ENCODE assay signal across 17 cellular contexts in genomic region chr15:40984963-40985362, GRCh38. TPM values are rescaled to one million over a fixed set of nuclear protein-coding genes. Genes with fewer than 3 reads are reported as not detected.
A peak's percentile ranks its signal among the peaks of the same experiment; 100 is the strongest.
DNase-seq lines count a peak whose midpoint lies in the region; ATAC-seq and TF ChIP-seq lines count a peak whose summit lies in the region.
"Had no signal": no experiment of that assay in that cellular context is flagged by ENCODE, and none has a peak within 500 bp of the region (broad histone marks: within the 10 kb centered on the region; RNA-seq: fewer than 3 reads in every experiment).

No MANE protein-coding gene starts in this region.

- no peak overlapping the region for H3K27ac Mint-ChIP-seq in progenitor cell of endocrine pancreas

- H3K27me3 ChIP-seq in SJCRH30 (no peaks in the 10 kb centered on the region), psoas muscle (ENCODE audit: insufficient read depth in 3 of 3, low read length in 2 of 3) (no peaks in the 10 kb centered on the region)
- H3K27me3 ChIP-seq: pancreas had no signal

- peaks cover 64% of the 10 kb centered on the region for H3K36me3 ChIP-seq in SJCRH30
- H3K36me3 ChIP-seq in psoas muscle (ENCODE audit: insufficient read depth in 1 of 2, low read depth in 1 of 2): peaks cover 10 to 93% of the 10 kb centered on the region in 2 donors

- H3K4me1 Mint-ChIP-seq in progenitor cell of endocrine pancreas (ENCODE audit: low read depth): no peaks in the 10 kb centered on the region

- H3K4me3 ChIP-seq in SJCRH30 (no peak overlapping the region), psoas muscle (no peak overlapping the region)
- H3K4me3 ChIP-seq: mucosa of descending colon, pancreas had no signal

- intact Hi-C loops in psoas muscle (cut with DNase I): no loop called here

- DNase-seq in Daoy (ENCODE audit: low read depth) (peak; percentile 60), SJCRH30 (peak in 1 of 2 experiments; percentile 16), dermis blood vessel endothelial cell (peak; percentile 30), psoas muscle (no peak), progenitor cell of endocrine pancreas (ENCODE audit: low spot score, unreplicated experiment) (no peak), T-helper 2 cell (no peak)
- DNase-seq: activated CD8-positive, alpha-beta memory T cell treated with anti-CD3 and anti-CD28 coated beads for 24 hours; activated effector memory CD4-positive, alpha-beta T cell treated with anti-CD3 and anti-CD28 coated beads, Interleukin-2, amount 50 U/mL, for 16 hours; effector memory CD8-positive, alpha-beta T cell; head of caudate nucleus; mucosa of descending colon; NCI-H774; pancreas; stimulated activated CD4-positive, alpha-beta T cell treated with anti-CD3 and anti-CD28 coated beads, Interleukin-12 subunit alpha, Interleukin-12 subunit beta, amount 100 ng/mL, for 4 hours had no signal

- H3K27me3 Mint-ChIP-seq in progenitor cell of endocrine pancreas: no peaks in the 10 kb centered on the region
- H3K27me3 Mint-ChIP-seq: effector memory CD8-positive, alpha-beta T cell had no signal

- 0 out of 2 replicates have a peak, but pooled peaks cover 6% of the 10 kb centered on the region for H3K4me1 ChIP-seq in SJCRH30
- H3K4me1 ChIP-seq in psoas muscle: no peaks in the 10 kb centered on the region
- H3K4me1 ChIP-seq: pancreas had no signal

- H3K36me3 Mint-ChIP-seq in progenitor cell of endocrine pancreas (ENCODE audit: insufficient read depth): peaks cover 38% of the 10 kb centered on the region

- H3K27ac ChIP-seq in SJCRH30 (peak overlapping the region; percentile 33), psoas muscle (peak overlapping the region; percentile 39)
- H3K27ac ChIP-seq: C4-2B, pancreas had no signal

- H3K4me3 Mint-ChIP-seq in progenitor cell of endocrine pancreas (ENCODE audit: low read depth): no peak overlapping the region
- H3K4me3 Mint-ChIP-seq: effector memory CD8-positive, alpha-beta T cell had no signal

- TF ChIP-seq CTCF in psoas muscle (IDR thresholded peaks at IDR 0.05) (no peak), progenitor cell of endocrine pancreas (IDR thresholded peaks at IDR 0.05; ENCODE audit: unreplicated experiment) (no peak)

- ATAC-seq in psoas muscle: peak; percentile 48 to 72 (median 63)
- no peak for ATAC-seq in HG02623 (IDR thresholded peaks at IDR 0.05; ENCODE audit: unreplicated experiment)
- no peak for ATAC-seq in HG02571 (IDR thresholded peaks at IDR 0.05; ENCODE audit: unreplicated experiment)
- ATAC-seq: effector memory CD8-positive, alpha-beta T cell; mucosa of descending colon; pancreas had no signal

- WGBS in psoas muscle, 3 donors: 69 to 87% (median 81%) methylated on average over 4 of the region's 4 CpGs

- H3K9me3 ChIP-seq in SJCRH30 (replicated peaks) (no peaks in the 10 kb centered on the region), psoas muscle (no peaks in the 10 kb centered on the region)
- H3K9me3 ChIP-seq: mucosa of descending colon, pancreas had no signal

- H3K9me3 Mint-ChIP-seq in progenitor cell of endocrine pancreas (ENCODE audit: low read depth): no peaks in the 10 kb centered on the region
- H3K9me3 Mint-ChIP-seq: effector memory CD8-positive, alpha-beta T cell had no signal

RNA-seq across cellular contexts. Expression of gene CHAC1, which starts 31.7 kb away (rescaled TPM):
- total RNA-seq in Daoy (2014; rRNA removed; shearing (Covaris generic)): 4.4 and 4.9 TPM in 2 replicates
- 1.0 and 2.5 TPM in 2 replicates for total RNA-seq in SJCRH30 (2014; rRNA removed; shearing (Covaris generic))
- total RNA-seq in dermis blood vessel endothelial cell: 2.2 and 2.9 TPM in 2 replicates
- 100 to 1,000 TPM in 2 of 4 donors, 10 to 100 TPM in 1, 1 to 10 TPM in 1; 3.7 to 243 (median 96.3) TPM for total RNA-seq in psoas muscle
- polyA plus RNA-seq in psoas muscle: 100 to 1,000 TPM in 1 of 3 donors, 10 to 100 TPM in 2; 14.0 to 129 (median 49.0) TPM
- 14.4 and 18.1 TPM in 2 replicates for total RNA-seq in progenitor cell of endocrine pancreas

RNA-seq across cellular contexts. Expression of gene DLL4, which starts 55.8 kb away (rescaled TPM):
- not detected in 2 replicates for total RNA-seq in Daoy (2014; rRNA removed; shearing (Covaris generic))
- total RNA-seq in SJCRH30 (2014; rRNA removed; shearing (Covaris generic)): 0.43 and 0.48 TPM in 2 replicates
- total RNA-seq in dermis blood vessel endothelial cell (128 and 158 TPM in 2 replicates), psoas muscle (10 to 100 TPM in 1 of 4 donors, 1 to 10 TPM in 3; 7.2 to 13.1 (median 9.2) TPM), progenitor cell of endocrine pancreas (6.2 and 6.5 TPM in 2 replicates)
- 1 to 10 TPM; 4.0 to 6.1 (median 6.0) TPM for polyA plus RNA-seq in psoas muscle

Comparison
In these comparisons a context has a peak if more than half of its experiments do, and no peak if none do; other contexts are left out.
1. DNase-seq: peak in Daoy (single experiment) and dermis blood vessel endothelial cell (single experiment); none in psoas muscle (0 of 2), progenitor cell of endocrine pancreas (single experiment) and T-helper 2 cell (0 of 5).
2. ATAC-seq: peak in psoas muscle (4 of 4); none in HG02623 (single experiment) and HG02571 (single experiment).